Comparison of ENCODE assay signal across 18 cellular contexts in the genomic region with DNA sequence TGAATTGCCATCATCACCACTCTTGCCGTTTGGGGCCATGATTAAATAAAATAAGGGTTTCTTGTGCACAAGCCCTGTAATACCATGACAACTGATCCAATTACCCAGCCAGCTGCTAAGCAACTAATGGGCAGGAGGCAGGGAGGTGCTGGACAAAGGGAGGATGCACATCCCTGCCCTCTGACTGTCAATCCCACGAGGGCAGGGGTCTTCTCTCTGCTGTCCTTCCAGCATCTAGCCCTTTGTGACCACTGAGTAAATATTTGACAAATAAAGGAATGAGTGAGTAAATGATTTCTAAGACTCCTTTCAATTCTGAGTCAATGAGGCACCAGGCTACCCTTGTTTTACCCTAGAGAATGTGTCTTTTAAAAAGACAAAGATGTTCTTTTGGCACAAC.
DNase-seq lines count a peak whose midpoint lies in the region; ATAC-seq lines count a peak whose summit lies in the region.
"Had no signal": no experiment of that assay in that cellular context is flagged by ENCODE, and none has a peak within 500 bp of the region (broad histone marks: within the 10 kb centered on the region; RNA-seq: fewer than 3 reads in every experiment).

No MANE protein-coding gene starts in this region.

- H3K27me3 Mint-ChIP-seq in activated naive CD8-positive, alpha-beta T cell treated with anti-CD3 and anti-CD28 coated beads, Interleukin-2, amount 10 ng/mL, durations not matched to agents 7 days and 5 days, result peaks cover 21% of the 10 kb centered on the region

- peak overlapping the region; percentile 81 to 88 for H3K27ac Mint-ChIP-seq in activated naive CD4-positive, alpha-beta T cell treated with anti-CD3 and anti-CD28 coated beads, Interleukin-2, amount 50 U/mL, for 72 hours
- peak overlapping the region; percentile 91 for H3K27ac Mint-ChIP-seq in activated naive CD8-positive, alpha-beta T cell treated with anti-CD3 and anti-CD28 coated beads, Interleukin-2, amount 10 ng/mL, durations not matched to agents 7 days and 5 days
- peak overlapping the region; percentile 77 for H3K27ac Mint-ChIP-seq in stimulated activated effector memory CD8-positive, alpha-beta T cell treated with anti-CD3 and anti-CD28 coated beads, Interleukin-12 subunit alpha, Interleukin-12 subunit beta, amount 100 ng/mL, for 72 hours
- H3K27ac Mint-ChIP-seq: B cell, IgD-negative memory B cell, T-cell had no signal

- H3K9me3 Mint-ChIP-seq in activated naive CD4-positive, alpha-beta T cell treated with anti-CD3 and anti-CD28 coated beads, Interleukin-2, amount 50 U/mL, for 72 hours, result peaks cover 10 to 12% of the 10 kb centered on the region in 2 donors
- peaks cover 9% of the 10 kb centered on the region for H3K9me3 Mint-ChIP-seq in activated naive CD8-positive, alpha-beta T cell treated with anti-CD3 and anti-CD28 coated beads, Interleukin-2, amount 10 ng/mL, durations not matched to agents 7 days and 5 days
- H3K9me3 Mint-ChIP-seq in stimulated activated effector memory CD8-positive, alpha-beta T cell treated with anti-CD3 and anti-CD28 coated beads, Interleukin-12 subunit alpha, Interleukin-12 subunit beta, amount 100 ng/mL, for 72 hours, result no peaks in the 10 kb centered on the region
- H3K9me3 Mint-ChIP-seq: T-cell had no signal

- peaks cover 33% of the 10 kb centered on the region for H3K4me1 Mint-ChIP-seq in activated naive CD8-positive, alpha-beta T cell treated with anti-CD3 and anti-CD28 coated beads, Interleukin-2, amount 10 ng/mL, durations not matched to agents 7 days and 5 days
- H3K4me1 Mint-ChIP-seq in stimulated activated effector memory CD8-positive, alpha-beta T cell treated with anti-CD3 and anti-CD28 coated beads, Interleukin-12 subunit alpha, Interleukin-12 subunit beta, amount 100 ng/mL, for 72 hours, result peaks cover 68% of the 10 kb centered on the region
- H3K4me1 Mint-ChIP-seq: B cell had no signal

- POLR2A ChIA-PET in activated naive CD8-positive, alpha-beta T cell treated with anti-CD3 and anti-CD28 coated beads, Interleukin-2, amount 10 ng/mL, durations not matched to agents 7 days and 5 days (lab: Charles Lee), result no interaction called here

- peak overlapping the region; percentile 72 for H3K4me3 Mint-ChIP-seq in activated naive CD8-positive, alpha-beta T cell treated with anti-CD3 and anti-CD28 coated beads, Interleukin-2, amount 10 ng/mL, durations not matched to agents 7 days and 5 days
- no peak overlapping the region for H3K4me3 Mint-ChIP-seq in stimulated activated effector memory CD8-positive, alpha-beta T cell treated with anti-CD3 and anti-CD28 coated beads, Interleukin-12 subunit alpha, Interleukin-12 subunit beta, amount 100 ng/mL, for 72 hours
- H3K4me3 Mint-ChIP-seq: B cell had no signal

- DNase-seq in activated naive CD4-positive, alpha-beta T cell treated with anti-CD3 and anti-CD28 coated beads, Interleukin-2, amount 50 U/mL, for 72 hours (ENCODE audit: low spot score in 2 of 2), result peak in 1 of 2 donors; percentile 23
- no peak for DNase-seq in activated naive CD4-positive, alpha-beta T cell treated with anti-CD3 and anti-CD28 coated beads, Interleukin-2, amount 50 U/mL, for 16 hours
- DNase-seq in NCI-H82 (lab: John Stamatoyannopoulos, UW) (peak; percentile 74), AG20443 (ENCODE audit: low spot score) (no peak), hepatic stellate cell (ENCODE audit: low spot score) (no peak)
- DNase-seq in activated naive CD8-positive, alpha-beta T cell treated with anti-CD3 and anti-CD28 coated beads, Interleukin-2, amount 10 ng/mL, durations not matched to agents 7 days and 5 days, result no peak
- no peak for DNase-seq in stimulated activated effector memory CD8-positive, alpha-beta T cell treated with anti-CD3 and anti-CD28 coated beads, Interleukin-12 subunit alpha, Interleukin-12 subunit beta, amount 100 ng/mL, for 72 hours (ENCODE audit: low spot score in 2 of 2)
- DNase-seq: body of pancreas, COR-L47, glutamatergic neuron, left ventricle myocardium superior, MM.1S, NCI-H187, NCI-H345, T-cell had no signal

- peaks cover 7 to 11% of the 10 kb centered on the region in 2 donors for H3K36me3 Mint-ChIP-seq in activated naive CD4-positive, alpha-beta T cell treated with anti-CD3 and anti-CD28 coated beads, Interleukin-2, amount 50 U/mL, for 72 hours
- H3K36me3 Mint-ChIP-seq in activated naive CD8-positive, alpha-beta T cell treated with anti-CD3 and anti-CD28 coated beads, Interleukin-2, amount 10 ng/mL, durations not matched to agents 7 days and 5 days, result peaks cover 11% of the 10 kb centered on the region
- no peaks in the 10 kb centered on the region for H3K36me3 Mint-ChIP-seq in stimulated activated effector memory CD8-positive, alpha-beta T cell treated with anti-CD3 and anti-CD28 coated beads, Interleukin-12 subunit alpha, Interleukin-12 subunit beta, amount 100 ng/mL, for 72 hours
- H3K36me3 Mint-ChIP-seq: IgD-negative memory B cell, T-cell had no signal

- no peak for ATAC-seq in activated naive CD4-positive, alpha-beta T cell treated with anti-CD3 and anti-CD28 coated beads, Interleukin-2, amount 50 U/mL, for 72 hours
- no peak for ATAC-seq in activated naive CD8-positive, alpha-beta T cell treated with anti-CD3 and anti-CD28 coated beads, Interleukin-2, amount 10 ng/mL, durations not matched to agents 7 days and 5 days (ENCODE audit: low read depth)
- no peak for ATAC-seq in stimulated activated effector memory CD8-positive, alpha-beta T cell treated with anti-CD3 and anti-CD28 coated beads, Interleukin-12 subunit alpha, Interleukin-12 subunit beta, amount 100 ng/mL, for 72 hours
- ATAC-seq in GM21717 (IDR thresholded peaks at IDR 0.05; ENCODE audit: unreplicated experiment), result no peak
- ATAC-seq: body of pancreas, left ventricle myocardium superior, T-cell had no signal
